Comparison of ENCODE assay signal across 18 cellular contexts in the genomic region with DNA sequence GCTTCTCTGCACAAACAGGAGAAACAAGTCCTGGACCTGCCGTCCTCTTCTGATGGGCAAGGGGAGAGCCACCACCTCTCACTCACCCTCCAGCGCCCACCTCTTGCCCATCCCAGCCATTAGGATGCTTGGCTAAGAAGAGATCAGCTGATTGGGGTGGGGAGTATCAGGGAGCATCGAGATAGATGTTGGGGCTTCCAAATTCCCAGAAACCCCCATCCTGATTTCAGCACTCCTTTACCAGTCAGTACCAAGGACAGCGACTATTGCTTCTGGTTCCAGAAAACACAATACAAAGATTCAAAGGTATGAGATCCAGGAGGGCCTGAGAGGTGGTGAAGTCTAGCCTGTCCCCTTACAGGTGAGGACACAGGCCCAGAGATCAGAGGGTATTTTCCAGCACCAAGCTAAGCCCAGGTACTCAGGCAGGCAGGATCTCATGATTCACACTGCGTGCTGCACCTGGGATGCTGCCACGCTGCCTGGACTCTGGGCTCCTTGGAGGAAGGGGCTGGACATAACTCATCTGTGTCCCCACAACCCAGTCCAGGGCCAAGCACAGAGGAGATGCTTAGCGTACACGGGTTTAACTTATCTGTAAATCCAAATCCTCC.
A peak's percentile ranks its signal among the peaks of the same experiment; 100 is the strongest.
DNase-seq lines count a peak whose midpoint lies in the region; ATAC-seq and TF ChIP-seq lines count a peak whose summit lies in the region.
"Had no signal": no experiment of that assay in that cellular context is flagged by ENCODE, and none has a peak within 500 bp of the region (broad histone marks: within the 10 kb centered on the region; RNA-seq: fewer than 3 reads in every experiment).

No MANE protein-coding gene starts in this region.

- peaks cover 4% of the 10 kb centered on the region for H3K27me3 Mint-ChIP-seq in activated CD4-positive, alpha-beta T cell treated with anti-CD3 and anti-CD28 coated beads, Interleukin-2, amount 10 ng/mL, durations not matched to agents 24 days and 14 days

- H3K36me3 Mint-ChIP-seq in activated CD4-positive, alpha-beta T cell treated with anti-CD3 and anti-CD28 coated beads, Interleukin-2, amount 10 ng/mL, durations not matched to agents 24 days and 14 days (ENCODE audit: low read depth) = no peaks in the 10 kb centered on the region

- no peak overlapping the region for H3K27ac Mint-ChIP-seq in activated CD4-positive, alpha-beta T cell treated with anti-CD3 and anti-CD28 coated beads, Interleukin-2, amount 10 ng/mL, durations not matched to agents 24 days and 14 days
- H3K27ac Mint-ChIP-seq: activated T-helper 1 cell treated with anti-CD3 and anti-CD28 coated beads, Interleukin-12 subunit alpha, Interleukin-12 subunit beta, Interleukin-2, Interleukin-4 antibody, amounts not matched to agents 30 ng/mL and 10 ng/mL and 1 ng/mL, durations not matched to agents 14 hours and 24 hours and 36 hours; B cell; T-helper 1 cell treated with Interleukin-12 subunit alpha and Interleukin-12 subunit beta and Interleukin-4 antibody, amounts not matched to agents 30 μg/mL and 1 μg/mL, for 36 hours had no signal

- no peak for ATAC-seq in HG03159 (IDR thresholded peaks at IDR 0.05; ENCODE audit: unreplicated experiment)
- no peak for ATAC-seq in GM18498 (IDR thresholded peaks at IDR 0.05; ENCODE audit: unreplicated experiment)
- ATAC-seq: Panc1, psoas muscle had no signal

- H3K4me3 Mint-ChIP-seq in activated CD4-positive, alpha-beta T cell treated with anti-CD3 and anti-CD28 coated beads, Interleukin-2, amount 10 ng/mL, durations not matched to agents 24 days and 14 days = no peak overlapping the region
- H3K4me3 Mint-ChIP-seq: activated T-helper 1 cell treated with anti-CD3 and anti-CD28 coated beads, Interleukin-12 subunit alpha, Interleukin-12 subunit beta, Interleukin-2, Interleukin-4 antibody, amounts not matched to agents 30 ng/mL and 10 ng/mL and 1 ng/mL, durations not matched to agents 14 hours and 24 hours and 36 hours; B cell; T-helper 1 cell treated with Interleukin-12 subunit alpha and Interleukin-12 subunit beta and Interleukin-4 antibody, amounts not matched to agents 30 μg/mL and 1 μg/mL, for 36 hours had no signal

- no peaks in the 10 kb centered on the region for H3K4me1 Mint-ChIP-seq in activated CD4-positive, alpha-beta T cell treated with anti-CD3 and anti-CD28 coated beads, Interleukin-2, amount 10 ng/mL, durations not matched to agents 24 days and 14 days
- H3K4me1 Mint-ChIP-seq: B cell had no signal

- no peak for TF ChIP-seq CTCF in astrocyte of the cerebellum (IDR thresholded peaks at IDR 0.05; ENCODE audit: low read depth, low read length, missing control alignments)

- DNase-seq in EH (ENCODE audit: low read depth) (peak; percentile 14), KBM-7 (peak; percentile 3), astrocyte of the cerebellum (ENCODE audit: low read depth) (peak; percentile 3), left kidney (ENCODE audit: low read depth, low spot score) (peak; percentile 83), NCI-H2196 (lab: John Stamatoyannopoulos, UW; ENCODE audit: unreplicated experiment) (no peak)
- DNase-seq in activated CD4-positive, alpha-beta T cell treated with anti-CD3 and anti-CD28 coated beads, Interleukin-2, amount 10 ng/mL, durations not matched to agents 24 days and 14 days = no peak
- DNase-seq: DMS79 treated with DMSO at 0.1 percent for 48 hours; dorsolateral prefrontal cortex; islet precursor cell; psoas muscle; stimulated activated CD4-positive, alpha-beta T cell treated with anti-CD3 and anti-CD28 coated beads, Interleukin-2, amount 100 ng/mL, for 24 hours had no signal

- intact Hi-C loops in activated CD4-positive, alpha-beta T cell treated with anti-CD3 and anti-CD28 coated beads, Interleukin-2, amount 10 ng/mL, durations not matched to agents 24 days and 14 days (cut with micrococcal nuclease) = no loop called here

- H3K4me3 ChIP-seq in astrocyte of the cerebellum (ENCODE audit: low read depth, low read length) = no peak overlapping the region
- H3K4me3 ChIP-seq: ascending aorta, dorsolateral prefrontal cortex, psoas muscle had no signal

- no peaks in the 10 kb centered on the region for H3K9me3 Mint-ChIP-seq in activated CD4-positive, alpha-beta T cell treated with anti-CD3 and anti-CD28 coated beads, Interleukin-2, amount 10 ng/mL, durations not matched to agents 24 days and 14 days
- H3K9me3 Mint-ChIP-seq: activated T-helper 1 cell treated with anti-CD3 and anti-CD28 coated beads, Interleukin-12 subunit alpha, Interleukin-12 subunit beta, Interleukin-2, Interleukin-4 antibody, amounts not matched to agents 30 ng/mL and 10 ng/mL and 1 ng/mL, durations not matched to agents 14 hours and 24 hours and 36 hours; T-helper 1 cell treated with Interleukin-12 subunit alpha and Interleukin-12 subunit beta and Interleukin-4 antibody, amounts not matched to agents 30 μg/mL and 1 μg/mL, for 36 hours had no signal

- in situ Hi-C loops in KBM-7 (cut with MboI; ENCODE audit: low pct_unique_long_range_greater_than_20kb, low sequenced_read_pairs) = no loop called here
- in situ Hi-C loops in astrocyte of the cerebellum (cut with HindIII; ENCODE audit: low sequenced_read_pairs) = no loop called here

Comparison
In these comparisons a context has a peak if more than half of its experiments do, and no peak if none do; other contexts are left out.
1. DNase-seq: peak in EH (single experiment), KBM-7 (single experiment), astrocyte of the cerebellum (single experiment) and left kidney (single experiment); none in activated CD4-positive, alpha-beta T cell treated with anti-CD3 and anti-CD28 coated beads, Interleukin-2, amount 10 ng/mL, durations not matched to agents 24 days and 14 days (single experiment) and NCI-H2196 (single experiment).